24 cellular contexts compared by ENCODE assay signal in genomic region chr17:35596530-35597233, GRCh38. TPM values are rescaled to one million over a fixed set of nuclear protein-coding genes. Genes with fewer than 3 reads are reported as not detected.
DNase-seq lines count a peak whose midpoint lies in the region; ATAC-seq and TF ChIP-seq lines count a peak whose summit lies in the region.
"Had no signal": no experiment of that assay in that cellular context is flagged by ENCODE, and none has a peak within 500 bp of the region (broad histone marks: within the 10 kb centered on the region; RNA-seq: fewer than 3 reads in every experiment).

No MANE protein-coding gene starts in this region.

- in situ Hi-C loops in Panc1 (cut with HindIII; ENCODE audit: low pct_unique_long_range_greater_than_20kb, low sequenced_read_pairs) = no loop called here

- H3K9me3 ChIP-seq in Panc1 (ENCODE audit: control insufficient read depth, insufficient read depth, low read depth, low read length) (no peaks in the 10 kb centered on the region), neural progenitor cell (ENCODE audit: low read depth) (no peaks in the 10 kb centered on the region)
- H3K9me3 ChIP-seq: esophagus squamous epithelium, psoas muscle, thyroid gland had no signal

- ATAC-seq in Panc1 (peak; percentile 37; the same call in 1 of the 2 replicates), GM18858 (IDR thresholded peaks at IDR 0.05; ENCODE audit: unreplicated experiment) (no peak)
- ATAC-seq: psoas muscle had no signal

- H3K9me3 Mint-ChIP-seq in glutamatergic neuron (ENCODE audit: unreplicated experiment) (no peaks in the 10 kb centered on the region), neural progenitor cell (no peaks in the 10 kb centered on the region)
- H3K9me3 Mint-ChIP-seq: T-helper 2 cell treated with Interferon-gamma antibody and Interleukin-4, amounts not matched to agents 5 μg/mL and 100 μg/mL, for 36 hours had no signal

- no peak overlapping the region for H3K4me3 Mint-ChIP-seq in glutamatergic neuron (ENCODE audit: unreplicated experiment)
- no peak overlapping the region for H3K4me3 Mint-ChIP-seq in neural progenitor cell
- H3K4me3 Mint-ChIP-seq: T-helper 2 cell treated with Interferon-gamma antibody and Interleukin-4, amounts not matched to agents 5 μg/mL and 100 μg/mL, for 36 hours had no signal

- no TSS peak for BruUV-seq in Panc1 (replicated peaks; lab: Mats Ljungman, UMichigan)

- H4K20me1 ChIP-seq in neural progenitor cell (ENCODE audit: low read depth) = peaks cover 18% of the 10 kb centered on the region

- H3K4me3 ChIP-seq in GM06990 (replicated peaks; ENCODE audit: low read depth, low read length) (no peak overlapping the region), Panc1 (ENCODE audit: low read depth in 2 of 2, low read length in 2 of 2) (no peak overlapping the region), neural progenitor cell (no peak overlapping the region)
- H3K4me3 ChIP-seq: esophagus squamous epithelium, PC-9, psoas muscle, skin epidermis, thyroid gland had no signal

- intact Hi-C loops in Panc1 (cut with micrococcal nuclease; ENCODE audit: unreplicated experiment) = loop anchor here (10.0 kb wide), 1 partner anchor 58 kb away; no protein-coding TSS in a partner anchor

- H3K36me3 ChIP-seq in GM06990 (ENCODE audit: control insufficient read depth, insufficient read depth, low read length) = peaks cover 12% of the 10 kb centered on the region
- peaks cover 68% of the 10 kb centered on the region for H3K36me3 ChIP-seq in Panc1 (ENCODE audit: control insufficient read depth, insufficient read depth, low read length)
- H3K36me3 ChIP-seq in neural progenitor cell = peaks cover 20% of the 10 kb centered on the region

- H3K36me3 Mint-ChIP-seq in glutamatergic neuron (ENCODE audit: unreplicated experiment) = no peaks in the 10 kb centered on the region
- peaks cover 17% of the 10 kb centered on the region for H3K36me3 Mint-ChIP-seq in neural progenitor cell

- no peak overlapping the region for H2AFZ ChIP-seq in neural progenitor cell (replicated peaks)
- H2AFZ ChIP-seq: PC-9 had no signal

- H3K9ac ChIP-seq in neural progenitor cell = no peak overlapping the region

- H3K4me1 ChIP-seq in Panc1 (ENCODE audit: control insufficient read depth, insufficient read depth, low read length) = peaks cover 16% of the 10 kb centered on the region
- no peaks in the 10 kb centered on the region for H3K4me1 ChIP-seq in neural progenitor cell
- H3K4me1 ChIP-seq: esophagus squamous epithelium, thyroid gland had no signal

- peaks cover 35% of the 10 kb centered on the region for H3K79me2 ChIP-seq in neural progenitor cell (ENCODE audit: low read depth)

- H3K4me1 Mint-ChIP-seq in glutamatergic neuron (ENCODE audit: low read depth, unreplicated experiment) (no peaks in the 10 kb centered on the region), neural progenitor cell (no peaks in the 10 kb centered on the region)

- CTCF ChIA-PET in Panc1 (lab: Charles Lee) = interaction anchor here (0.7 kb wide), 2 partner anchors 29 to 31 kb away, joined by 3 read pairs; no protein-coding TSS in a partner anchor

- no peaks in the 10 kb centered on the region for H3F3A ChIP-seq in neural progenitor cell (ENCODE audit: low read depth)

- no peak overlapping the region for H3K4me2 ChIP-seq in neural progenitor cell
- H3K4me2 ChIP-seq: PC-9 had no signal

- H3K27me3 ChIP-seq in GM06990 (replicated peaks; ENCODE audit: control insufficient read depth, insufficient read depth, low read length) (no peaks in the 10 kb centered on the region), Panc1 (ENCODE audit: control insufficient read depth, insufficient read depth, low read length) (no peaks in the 10 kb centered on the region), neural progenitor cell (no peaks in the 10 kb centered on the region)
- H3K27me3 ChIP-seq: esophagus squamous epithelium, thyroid gland had no signal

- DNase-seq in GM06990 (ENCODE audit: extremely low read depth, insufficient read length) = peak; percentile 11
- DNase-seq in Panc1 (ENCODE audit: low read depth, low spot score) = no peak
- peak; percentile 37 for DNase-seq in glutamatergic neuron
- peak; percentile 56 for DNase-seq in neural progenitor cell (ENCODE audit: low spot score)
- DNase-seq in NCI-H146 (lab: John Stamatoyannopoulos, UW) = no peak
- no peak for DNase-seq in SKM-1 treated with dmso at 0.1 percent for 144 hours (lab: John Stamatoyannopoulos, UW; ENCODE audit: unreplicated experiment)
- DNase-seq: activated CD4-positive, alpha-beta T cell treated with anti-CD3 and anti-CD28 coated beads, Interleukin-2, amount 50 U/mL, for 48 hours; activated effector memory CD4-positive, alpha-beta T cell treated with Interleukin-2 at 50 U/mL for 16 hours; AML-193; DMS53; effector CD8-positive, alpha-beta T cell; esophagus squamous epithelium; NCI-H1105 treated with DMSO at 0.1 percent for 48 hours; NCI-H2107; NCI-H510A treated with DMSO at 0.1 percent for 48 hours; PC-9; psoas muscle; stimulated activated CD4-positive, alpha-beta T cell treated with anti-CD3 and anti-CD28 coated beads, Interleukin-2, amount 100 ng/mL, for 48 hours; stimulated activated naive CD4-positive, alpha-beta T cell; WERI-Rb-1 had no signal

- no peak for TF ChIP-seq CTCF in GM06990 (IDR thresholded peaks at IDR 0.05; ENCODE audit: insufficient read depth, low read length, poor library complexity, severe bottlenecking)
- no peak; the same call in 1 of the 2 replicates for TF ChIP-seq CTCF in Panc1 (IDR thresholded peaks at IDR 0.05)
- TF ChIP-seq CTCF in glutamatergic neuron (IDR thresholded peaks at IDR 0.05; ENCODE audit: partially characterized antibody, unreplicated experiment) = peak; percentile 61
- TF ChIP-seq CTCF in neural progenitor cell (IDR thresholded peaks at IDR 0.05) = peak; percentile 56

- POLR2A ChIA-PET in Panc1 (lab: Charles Lee) = no interaction called here

- H3K27ac Mint-ChIP-seq in glutamatergic neuron (ENCODE audit: unreplicated experiment) (no peak overlapping the region), neural progenitor cell (no peak overlapping the region)
- H3K27ac Mint-ChIP-seq: T-helper 2 cell treated with Interferon-gamma antibody and Interleukin-4, amounts not matched to agents 5 μg/mL and 100 μg/mL, for 36 hours had no signal

- H3K27ac ChIP-seq in Panc1 (ENCODE audit: low read length) (no peak overlapping the region), neural progenitor cell (no peak overlapping the region)
- H3K27ac ChIP-seq: esophagus squamous epithelium, PC-9, psoas muscle, skin epidermis, thyroid gland, WERI-Rb-1 had no signal

- peaks cover 2% of the 10 kb centered on the region for H3K27me3 Mint-ChIP-seq in glutamatergic neuron (ENCODE audit: unreplicated experiment)
- H3K27me3 Mint-ChIP-seq in neural progenitor cell (ENCODE audit: insufficient read depth, low read depth) = no peaks in the 10 kb centered on the region

RNA-seq across cellular contexts. Expression of gene AP2B1, which starts 9.6 kb away (rescaled TPM):
- total RNA-seq in Panc1 (2021; ENCODE audit: unreplicated experiment) (446 TPM), glutamatergic neuron (ENCODE audit: unreplicated experiment) (316 TPM), neural progenitor cell (ENCODE audit: low replicate concordance) (120 and 125 TPM in 2 replicates)
- 168 TPM for polyA plus RNA-seq in Panc1 (2012; ENCODE audit: insufficient read length)

RNA-seq across cellular contexts. Expression of gene PEX12, which starts 18.3 kb away (rescaled TPM):
- total RNA-seq in Panc1 (2021; ENCODE audit: unreplicated experiment) = 6.6 TPM
- 5.4 TPM for polyA plus RNA-seq in Panc1 (2012; ENCODE audit: insufficient read length)
- 3.1 TPM for total RNA-seq in glutamatergic neuron (ENCODE audit: unreplicated experiment)
- total RNA-seq in neural progenitor cell (ENCODE audit: low replicate concordance) = 6.5 and 7.0 TPM in 2 replicates

RNA-seq across cellular contexts. Expression of gene SLFN14, which starts 36.1 kb away (rescaled TPM):
- total RNA-seq in Panc1 (2021; ENCODE audit: unreplicated experiment) (not detected), glutamatergic neuron (ENCODE audit: unreplicated experiment) (not detected), neural progenitor cell (ENCODE audit: low replicate concordance) (not detected in 2 replicates)
- not detected for polyA plus RNA-seq in Panc1 (2012; ENCODE audit: insufficient read length)
- total RNA-seq: esophagus squamous epithelium, PC-9 had no signal

RNA-seq across cellular contexts. Expression of gene SLFN12L, which starts 59.2 kb away (rescaled TPM):
- 0.33 TPM for total RNA-seq in Panc1 (2021; ENCODE audit: unreplicated experiment)
- polyA plus RNA-seq in Panc1 (2012; ENCODE audit: insufficient read length) = not detected
- not detected for total RNA-seq in glutamatergic neuron (ENCODE audit: unreplicated experiment)
- not detected in 2 replicates for total RNA-seq in neural progenitor cell (ENCODE audit: low replicate concordance)
- total RNA-seq: PC-9 had no signal

Comparison
In these comparisons a context has a peak if more than half of its experiments do, and no peak if none do; other contexts are left out.
1. DNase-seq: peak in GM06990 (single experiment), glutamatergic neuron (single experiment) and neural progenitor cell (single experiment); none in Panc1 (single experiment), NCI-H146 (single experiment) and SKM-1 treated with dmso at 0.1 percent for 144 hours (single experiment).
2. CTCF ChIP-seq: peak in glutamatergic neuron (single experiment) and neural progenitor cell (single experiment); none in GM06990 (single experiment) and Panc1 (single experiment).